9 cellular contexts compared by ENCODE assay signal in the genomic region with DNA sequence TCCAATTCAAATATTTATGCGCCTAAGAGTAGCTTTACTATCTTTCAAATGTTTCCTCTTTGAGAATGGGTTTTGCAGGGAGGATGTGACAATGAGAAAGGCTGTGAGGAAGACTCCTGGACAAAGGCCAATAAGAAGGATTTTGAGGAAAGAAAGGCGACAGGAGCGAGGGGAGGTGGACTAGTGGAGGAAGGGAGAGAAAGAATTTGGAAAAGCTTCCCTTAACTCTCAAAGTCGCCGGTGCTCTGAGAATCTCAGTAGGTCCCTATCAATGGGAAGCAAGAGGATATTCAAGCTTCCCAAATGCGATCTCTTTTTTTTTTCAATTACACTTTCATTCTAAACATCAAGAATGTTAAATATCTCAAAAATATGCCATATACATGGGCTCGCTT. TPM values are rescaled to one million over a fixed set of nuclear protein-coding genes. Genes with fewer than 3 reads are reported as not detected.
DNase-seq lines count a peak whose midpoint lies in the region; ATAC-seq and TF ChIP-seq lines count a peak whose summit lies in the region.
"Had no signal": no experiment of that assay in that cellular context is flagged by ENCODE, and none has a peak within 500 bp of the region (broad histone marks: within the 10 kb centered on the region; RNA-seq: fewer than 3 reads in every experiment).

No MANE protein-coding gene starts in this region.

- H3K9me3 Mint-ChIP-seq in endothelial cell (ENCODE audit: unreplicated experiment) = no peaks in the 10 kb centered on the region

- H3K36me3 ChIP-seq in PC-9 (ENCODE audit: low read depth) (no peaks in the 10 kb centered on the region), neuronal stem cell (replicated peaks in 1 of 2; ENCODE audit: control insufficient read depth in 2 of 2, insufficient read depth in 2 of 2, low read length in 2 of 2) (no peaks in the 10 kb centered on the region)
- H3K36me3 ChIP-seq: upper lobe of left lung had no signal

- TF ChIP-seq CTCF in PC-9 (conservative IDR thresholded peaks at IDR 0.05) = no peak
- no peak for TF ChIP-seq CTCF in endothelial cell (IDR thresholded peaks at IDR 0.05; ENCODE audit: unreplicated experiment)
- no peak for TF ChIP-seq CTCF in GM13977 (IDR thresholded peaks at IDR 0.05; ENCODE audit: extremely low read depth, insufficient read depth, missing control alignments)

- H3K27ac ChIP-seq in PC-9 = no peak overlapping the region
- H3K27ac ChIP-seq in neuronal stem cell (replicated peaks; ENCODE audit: low read length) = no peak overlapping the region
- H3K27ac ChIP-seq: upper lobe of left lung had no signal

- H3K18ac ChIP-seq in neuronal stem cell (ENCODE audit: low read length) = no peak overlapping the region

- no CpG with 5 or more reads among the region's 7 CpGs for WGBS in neuronal stem cell (ENCODE audit: extremely low coverage in 2 of 2, insufficient read length in 2 of 2, insufficient replicate concordance in 1 of 2), 2 donors

- H3K4me2 ChIP-seq in PC-9 (peak overlapping the region; percentile 90), neuronal stem cell (ENCODE audit: insufficient read depth, low read length, poor library complexity, severe bottlenecking) (peak overlapping the region; percentile 67)

- H3K27me3 Mint-ChIP-seq in endothelial cell (ENCODE audit: unreplicated experiment) = peaks cover 13% of the 10 kb centered on the region

- H3K4me1 ChIP-seq in PC-9 (replicated peaks; ENCODE audit: insufficient read depth) (peaks cover 20% of the 10 kb centered on the region), neuronal stem cell (ENCODE audit: control insufficient read depth in 2 of 2, insufficient read depth in 1 of 2, low read depth in 1 of 2, low read length in 2 of 2) (peaks cover 12 to 13% of the 10 kb centered on the region in 2 donors)

- no peak overlapping the region for H2AK5ac ChIP-seq in neuronal stem cell (ENCODE audit: low read depth, low read length)

- H3F3A ChIP-seq in PC-9 (ENCODE audit: insufficient read depth, low read depth) = peaks cover 4% of the 10 kb centered on the region; the same call in 1 of the 2 replicates

- H4K8ac ChIP-seq in neuronal stem cell (ENCODE audit: low read depth, low read length) = no peak overlapping the region

- H3K79me1 ChIP-seq in neuronal stem cell (ENCODE audit: low read depth, low read length) = no peaks in the 10 kb centered on the region

- in situ Hi-C loops in GM13977 (cut with MboI; ENCODE audit: low pct_unique_long_range_greater_than_20kb, low sequenced_read_pairs, unreplicated experiment) = no loop called here

- no peak overlapping the region for H2BK5ac ChIP-seq in neuronal stem cell (ENCODE audit: low read length)

- no peak overlapping the region for H3K27ac Mint-ChIP-seq in endothelial cell (ENCODE audit: unreplicated experiment)

- no peak overlapping the region for H2BK12ac ChIP-seq in neuronal stem cell (ENCODE audit: low read length)

- peaks cover 14% of the 10 kb centered on the region for H3K4me1 Mint-ChIP-seq in endothelial cell (ENCODE audit: unreplicated experiment)

- no peaks in the 10 kb centered on the region for H3K27me3 ChIP-seq in PC-9 (ENCODE audit: insufficient read depth, low read depth)
- H3K27me3 ChIP-seq in neuronal stem cell (ENCODE audit: control insufficient read depth in 3 of 3, insufficient read depth in 3 of 3, low read depth in 1 of 3, low read length in 3 of 3) = peaks cover 3 to 70% (median 34%) of the 10 kb centered on the region in 3 experiments

- DNase-seq in ELF-1 (ENCODE audit: low read depth, low spot score) = peak; percentile 13
- no peak for DNase-seq in PC-9
- DNase-seq in endothelial cell (ENCODE audit: low spot score) = no peak
- DNase-seq in neuronal stem cell (ENCODE audit: low spot score) = no peak
- no peak for DNase-seq in NCI-H510A treated with DMSO at 0.1 percent for 48 hours (lab: John Stamatoyannopoulos, UW)
- no peak for DNase-seq in NCI-H1105 (lab: John Stamatoyannopoulos, UW)
- no peak for DNase-seq in GM13977 (ENCODE audit: low spot score)

- no peaks in the 10 kb centered on the region for H4K20me1 ChIP-seq in PC-9 (ENCODE audit: insufficient read depth)

- no peak overlapping the region for H2BK15ac ChIP-seq in neuronal stem cell (ENCODE audit: low read length)

- H3K9me2 ChIP-seq in PC-9 (ENCODE audit: insufficient read depth) = no peaks in the 10 kb centered on the region

- intact Hi-C loops in PC-9 (cut with micrococcal nuclease; ENCODE audit: unreplicated experiment) = loop anchor here (10.0 kb wide), 1 partner anchor 229 kb away; no protein-coding TSS in a partner anchor

- CTCF ChIA-PET in PC-9 (lab: Charles Lee) = interaction anchor here (0.6 to 0.8 kb wide), 4 partner anchors 43 to 759 kb away, joined by 3 to 5 read pairs (median 4); no protein-coding TSS in a partner anchor

- no peak overlapping the region for H3K14ac ChIP-seq in neuronal stem cell (ENCODE audit: low read length)

- H3K36me3 Mint-ChIP-seq in endothelial cell (ENCODE audit: low read depth, unreplicated experiment) = no peaks in the 10 kb centered on the region

- ATAC-seq in GM19467 (IDR thresholded peaks at IDR 0.05; ENCODE audit: unreplicated experiment) = no peak

- H3K4ac ChIP-seq in neuronal stem cell (ENCODE audit: low read length) = no peak overlapping the region

- H2BK120ac ChIP-seq in neuronal stem cell (ENCODE audit: low read depth, low read length) = no peak overlapping the region

- no TSS peak for BruUV-seq in PC-9 (replicated peaks; lab: Mats Ljungman, UMichigan)

- peak overlapping the region; percentile 52 for H3K4me3 Mint-ChIP-seq in endothelial cell (ENCODE audit: unreplicated experiment)

- no peaks in the 10 kb centered on the region for H3K9me3 ChIP-seq in PC-9 (ENCODE audit: insufficient read depth, low read depth)
- H3K9me3 ChIP-seq in neuronal stem cell (replicated peaks in 1 of 2; ENCODE audit: control insufficient read depth in 2 of 2, insufficient read depth in 1 of 2, low read depth in 1 of 2, low read length in 2 of 2) = no peaks in the 10 kb centered on the region
- H3K9me3 ChIP-seq: upper lobe of left lung had no signal

- no peaks in the 10 kb centered on the region for H3K79me2 ChIP-seq in PC-9 (ENCODE audit: low read depth)

- H3K4me3 ChIP-seq in PC-9 (peak overlapping the region; percentile 55), neuronal stem cell (ENCODE audit: low read length in 2 of 2) (peak overlapping the region in 1 of 2 donors; percentile 27)

- no peak overlapping the region for H3K23ac ChIP-seq in neuronal stem cell (ENCODE audit: low read depth, low read length, poor library complexity)

- POLR2A ChIA-PET in PC-9 (lab: Charles Lee; ENCODE audit: unreplicated experiment) = no interaction called here

- H4K91ac ChIP-seq in neuronal stem cell (ENCODE audit: low read depth, low read length, poor library complexity) = no peak overlapping the region

- H2AFZ ChIP-seq in PC-9 = peak overlapping the region; percentile 67
- peak overlapping the region; percentile 89 for H2AFZ ChIP-seq in neuronal stem cell (ENCODE audit: low read length)

- H3K9ac ChIP-seq in neuronal stem cell (ENCODE audit: low read depth, low read length, poor library complexity) = no peak overlapping the region

RNA-seq across cellular contexts. Expression of a gene that starts 2.8 kb away (rescaled TPM):
- total RNA-seq in PC-9 (2021) = not detected in 2 replicates
- not detected for total RNA-seq in endothelial cell (ENCODE audit: unreplicated experiment)
- polyA plus RNA-seq in neuronal stem cell (2013, experiment 1 of 2) = not detected
- 0.03 TPM for polyA plus RNA-seq in neuronal stem cell (2013, experiment 2 of 2)

RNA-seq across cellular contexts. Expression of a gene that starts 15.8 kb away (rescaled TPM):
- total RNA-seq in PC-9 (2021) (24.6 and 40.2 TPM in 2 replicates), endothelial cell (ENCODE audit: unreplicated experiment) (40.9 TPM)
- polyA plus RNA-seq in neuronal stem cell (2013, experiment 1 of 2) = 64.0 TPM
- 65.0 TPM for polyA plus RNA-seq in neuronal stem cell (2013, experiment 2 of 2)

RNA-seq across cellular contexts. Expression of a gene that starts 51.3 kb away (rescaled TPM):
- total RNA-seq in PC-9 (2021) (1.1 and 1.8 TPM in 2 replicates), endothelial cell (ENCODE audit: unreplicated experiment) (not detected)
- polyA plus RNA-seq in neuronal stem cell (2013, experiment 1 of 2) = 0.03 TPM
- 0.04 TPM for polyA plus RNA-seq in neuronal stem cell (2013, experiment 2 of 2)

RNA-seq across cellular contexts. Expression of a gene that starts 57.6 kb away (rescaled TPM):
- total RNA-seq in PC-9 (2021) (4.7 and 7.1 TPM in 2 replicates), endothelial cell (ENCODE audit: unreplicated experiment) (0.15 TPM)
- 0.53 TPM for polyA plus RNA-seq in neuronal stem cell (2013, experiment 1 of 2)
- 0.55 TPM for polyA plus RNA-seq in neuronal stem cell (2013, experiment 2 of 2)
